7 cellular contexts compared by ENCODE assay signal in the genomic region with DNA sequence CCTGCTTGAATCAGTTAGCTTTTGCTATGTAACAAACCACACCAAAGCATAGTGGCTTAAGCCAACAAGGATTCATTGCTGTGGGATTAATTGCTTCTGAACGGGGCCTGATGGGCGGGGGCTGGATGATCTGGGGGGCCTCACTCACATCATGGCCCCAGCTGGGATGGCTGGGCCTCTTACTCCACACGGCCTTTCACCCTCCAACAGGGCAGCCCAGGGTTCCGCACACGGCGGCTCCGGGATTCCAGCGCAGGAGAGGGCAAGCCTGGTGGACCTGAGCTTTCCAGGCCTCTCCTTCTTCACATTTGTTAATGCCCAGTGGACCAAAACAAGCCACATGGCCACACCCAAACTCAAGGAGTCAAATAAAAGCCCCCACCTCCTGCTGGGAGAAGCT.
"Had no signal": no experiment of that assay in that cellular context is flagged by ENCODE, and none has a peak within 500 bp of the region (broad histone marks: within the 10 kb centered on the region; RNA-seq: fewer than 3 reads in every experiment).

No MANE protein-coding gene starts in this region.

- H3K9ac ChIP-seq: KMS-11 had no signal

- H3K27ac Mint-ChIP-seq: IgD-negative memory B cell had no signal

- H3K36me3 Mint-ChIP-seq: IgD-negative memory B cell had no signal

- H3K4me1 Mint-ChIP-seq: IgD-negative memory B cell had no signal

- H3K4me3 Mint-ChIP-seq: IgD-negative memory B cell had no signal

- H3K27ac ChIP-seq: HL-60, KMS-11 had no signal

- H3K4me2 ChIP-seq: KMS-11 had no signal

- ATAC-seq: HepG2, K562 had no signal

- H3K4me3 ChIP-seq: K562 had no signal

- DNase-seq: KBM-7, KG1 had no signal
